In the genomic region with DNA sequence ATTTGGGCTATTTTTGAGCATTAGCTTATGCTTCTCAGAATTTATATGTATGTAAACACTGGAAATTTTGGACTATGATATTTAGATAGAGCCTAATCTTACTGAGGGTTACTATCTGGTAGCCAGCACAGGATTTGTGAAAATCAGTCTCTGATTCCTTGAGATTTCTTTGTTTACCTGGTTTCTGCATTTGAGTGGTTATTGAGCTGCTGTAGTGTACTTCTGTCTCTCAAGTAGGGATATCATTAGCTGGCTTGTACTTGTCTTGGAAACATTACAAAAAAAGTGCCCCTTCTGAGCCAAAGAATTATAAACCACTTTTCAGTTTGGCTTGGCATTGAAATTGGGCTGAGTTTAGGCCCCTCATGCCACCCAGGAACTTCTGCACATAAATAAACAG, we compare ENCODE assay signal across 23 cellular contexts. TPM values are rescaled to one million over a fixed set of nuclear protein-coding genes. Genes with fewer than 3 reads are reported as not detected.
"Had no signal": no experiment of that assay in that cellular context is flagged by ENCODE, and none has a peak within 500 bp of the region (broad histone marks: within the 10 kb centered on the region; RNA-seq: fewer than 3 reads in every experiment).

No MANE protein-coding gene starts in this region.

- H3K4me3 ChIP-seq: esophagus muscularis mucosa, gastrocnemius medialis, heart right ventricle, psoas muscle, spleen, tibial artery, upper lobe of left lung, vagina had no signal

- H3K27me3 ChIP-seq: esophagus muscularis mucosa, gastrocnemius medialis, heart right ventricle, spleen, tibial artery, upper lobe of left lung, vagina had no signal

- H3K36me3 ChIP-seq: esophagus muscularis mucosa, gastrocnemius medialis, heart right ventricle, spleen, tibial artery, upper lobe of left lung, vagina had no signal

- H3K4me1 Mint-ChIP-seq: naive thymus-derived CD4-positive, alpha-beta T cell; nephron progenitor cell; stimulated activated memory B cell treated with anti-CD40 and anti-IgM and Interleukin-4, amounts not matched to agents 10 μg/mL and 1 μg/mL and 100 μg/mL, for 72 hours had no signal

- H3K27ac Mint-ChIP-seq: effector memory CD8-positive, alpha-beta T cell; naive thymus-derived CD4-positive, alpha-beta T cell; nephron progenitor cell; stimulated activated memory B cell treated with anti-CD40 and anti-IgM and Interleukin-4, amounts not matched to agents 10 μg/mL and 1 μg/mL and 100 μg/mL, for 72 hours; stimulated activated naive CD8-positive, alpha-beta T cell treated with anti-CD3 and anti-CD28 coated beads, Interleukin-15, Interleukin-2, amounts not matched to agents 100 ng/mL and 50 ng/mL, for 24 hours had no signal

- H3K9me3 Mint-ChIP-seq: nephron progenitor cell; stimulated activated memory B cell treated with anti-CD40 and anti-IgM and Interleukin-4, amounts not matched to agents 10 μg/mL and 1 μg/mL and 100 μg/mL, for 72 hours; stimulated activated naive CD8-positive, alpha-beta T cell treated with anti-CD3 and anti-CD28 coated beads, Interleukin-15, Interleukin-2, amounts not matched to agents 100 ng/mL and 50 ng/mL, for 24 hours had no signal

- DNase-seq: effector memory CD8-positive, alpha-beta T cell; gastrocnemius medialis; heart right ventricle; hypothalamus; kidney glomerular epithelial cell; mammary epithelial cell; naive thymus-derived CD4-positive, alpha-beta T cell; nephron progenitor cell; psoas muscle; retina; spleen; stimulated activated CD4-positive, alpha-beta T cell treated with anti-CD3 and anti-CD28 coated beads, Interleukin-15, amount 100 ng/mL, for 24 hours; stimulated activated CD4-positive, alpha-beta T cell treated with anti-CD3 and anti-CD28 coated beads, Interleukin-1b, Interleukin-23, amount 100 ng/mL, for 48 hours; stimulated activated CD4-positive, alpha-beta T cell treated with anti-CD3 and anti-CD28 coated beads, Interleukin-4, amount 100 ng/mL, for 24 hours; tibial artery; upper lobe of left lung had no signal

- H3K36me3 Mint-ChIP-seq: naive thymus-derived CD4-positive, alpha-beta T cell; stimulated activated memory B cell treated with anti-CD40 and anti-IgM and Interleukin-4, amounts not matched to agents 10 μg/mL and 1 μg/mL and 100 μg/mL, for 72 hours had no signal

- H3K4me3 Mint-ChIP-seq: effector memory CD8-positive, alpha-beta T cell; naive thymus-derived CD4-positive, alpha-beta T cell; nephron progenitor cell; stimulated activated memory B cell treated with anti-CD40 and anti-IgM and Interleukin-4, amounts not matched to agents 10 μg/mL and 1 μg/mL and 100 μg/mL, for 72 hours; stimulated activated naive CD8-positive, alpha-beta T cell treated with anti-CD3 and anti-CD28 coated beads, Interleukin-15, Interleukin-2, amounts not matched to agents 100 ng/mL and 50 ng/mL, for 24 hours had no signal

- H3K27me3 Mint-ChIP-seq: effector memory CD8-positive, alpha-beta T cell; naive thymus-derived CD4-positive, alpha-beta T cell; stimulated activated memory B cell treated with anti-CD40 and anti-IgM and Interleukin-4, amounts not matched to agents 10 μg/mL and 1 μg/mL and 100 μg/mL, for 72 hours; stimulated activated naive CD8-positive, alpha-beta T cell treated with anti-CD3 and anti-CD28 coated beads, Interleukin-15, Interleukin-2, amounts not matched to agents 100 ng/mL and 50 ng/mL, for 24 hours had no signal

- ATAC-seq: effector memory CD8-positive, alpha-beta T cell; gastrocnemius medialis; heart right ventricle; naive thymus-derived CD4-positive, alpha-beta T cell; psoas muscle; sciatic nerve; stimulated activated memory B cell treated with anti-CD40 and anti-IgM and Interleukin-4, amounts not matched to agents 10 μg/mL and 1 μg/mL and 100 μg/mL, for 72 hours had no signal

- FAIRE-seq: islet of Langerhans had no signal

RNA-seq across cellular contexts. Expression of a gene that starts 49.7 kb away (rescaled TPM):
- total RNA-seq: mononuclear cell; naive thymus-derived CD4-positive, alpha-beta T cell had no signal
